Comparison of ENCODE assay signal across 35 cellular contexts in the genomic region with DNA sequence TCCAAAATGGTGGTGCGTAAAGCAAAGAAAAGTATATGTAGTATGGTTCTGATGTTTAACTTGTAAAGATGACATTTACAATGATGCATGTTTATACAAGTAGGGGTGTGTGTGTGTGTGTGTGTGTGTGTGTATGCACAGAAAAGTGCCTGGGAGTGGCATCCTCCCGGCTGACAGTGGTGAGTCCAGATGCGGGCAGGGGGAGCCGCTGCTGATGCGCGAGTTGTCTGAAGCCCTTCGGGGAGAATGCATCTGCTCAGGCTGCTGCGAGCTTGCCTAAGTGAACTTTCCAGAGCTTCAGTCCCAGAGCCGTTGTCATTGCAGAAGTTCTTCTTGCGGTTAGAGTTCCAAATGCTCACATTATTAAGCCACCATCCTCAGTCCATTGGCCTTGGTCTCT.
"Had no signal": no experiment of that assay in that cellular context is flagged by ENCODE, and none has a peak within 500 bp of the region (broad histone marks: within the 10 kb centered on the region; RNA-seq: fewer than 3 reads in every experiment).

No MANE protein-coding gene starts in this region.

- H3K4me3 Mint-ChIP-seq: activated B cell treated with CpG ODN at 0.5 μM for 24 hours; activated CD4-positive, alpha-beta memory T cell treated with anti-CD3 and anti-CD28 coated beads for 36 hours; activated CD4-positive, alpha-beta T cell treated with anti-CD3 and anti-CD28 coated beads, Interleukin-2, amount 10 ng/mL, durations not matched to agents 24 days and 14 days; activated CD8-positive, alpha-beta T cell treated with anti-CD3 and anti-CD28 coated beads for 36 hours; activated naive CD4-positive, alpha-beta T cell treated with anti-CD3 and anti-CD28 coated beads for 36 hours; activated naive CD8-positive, alpha-beta T cell treated with anti-CD3 and anti-CD28 coated beads for 36 hours; activated T-cell treated with anti-CD3 and anti-CD28 coated beads, Interleukin-2, amount 50 U/mL, for 4 hours; activated T-cell treated with anti-CD3 and anti-CD28 coated beads, Interleukin-2, amount 50 U/mL, for 72 hours; activated T-helper 1 cell treated with anti-CD3 and anti-CD28 coated beads, Interleukin-12 subunit alpha, Interleukin-12 subunit beta, Interleukin-2, Interleukin-4 antibody, amounts not matched to agents 30 ng/mL and 10 ng/mL and 1 ng/mL, durations not matched to agents 14 hours and 24 hours and 36 hours; activated T-helper 17 cell treated with anti-CD3 and anti-CD28 coated beads, Interleukin-2, amount 50 U/mL, for 72 hours; brain; T-helper 1 cell treated with Interleukin-12 subunit alpha and Interleukin-12 subunit beta and Interleukin-4 antibody, amounts not matched to agents 30 μg/mL and 1 μg/mL, for 36 hours; T-helper 2 cell treated with Interferon-gamma antibody and Interleukin-4, amounts not matched to agents 5 μg/mL and 100 μg/mL, for 36 hours had no signal

- H3K36me3 Mint-ChIP-seq: activated CD4-positive, alpha-beta memory T cell treated with anti-CD3 and anti-CD28 coated beads for 36 hours; activated naive CD4-positive, alpha-beta T cell treated with anti-CD3 and anti-CD28 coated beads, Interleukin-2, amount 50 U/mL, for 72 hours; activated naive CD8-positive, alpha-beta T cell treated with anti-CD3 and anti-CD28 coated beads for 36 hours; brain had no signal

- H3K27me3 ChIP-seq: ascending aorta, cardiac muscle cell had no signal

- H3K4me1 ChIP-seq: ascending aorta had no signal

- H3K36me3 ChIP-seq: ascending aorta, cardiac muscle cell had no signal

- H3K4me3 ChIP-seq: ascending aorta, cardiac muscle cell had no signal

- H3K9me3 ChIP-seq: ascending aorta had no signal

- H3K9me3 Mint-ChIP-seq: activated B cell treated with CpG ODN at 0.5 μM for 24 hours; activated CD4-positive, alpha-beta memory T cell treated with anti-CD3 and anti-CD28 coated beads for 36 hours; activated CD4-positive, alpha-beta T cell treated with anti-CD3 and anti-CD28 coated beads, Interleukin-2, amount 10 ng/mL, durations not matched to agents 24 days and 14 days; activated CD8-positive, alpha-beta T cell treated with anti-CD3 and anti-CD28 coated beads for 36 hours; activated naive CD4-positive, alpha-beta T cell treated with anti-CD3 and anti-CD28 coated beads for 36 hours; activated naive CD4-positive, alpha-beta T cell treated with anti-CD3 and anti-CD28 coated beads, Interleukin-2, amount 50 U/mL, for 72 hours; activated naive CD8-positive, alpha-beta T cell treated with anti-CD3 and anti-CD28 coated beads for 36 hours; activated T-cell treated with anti-CD3 and anti-CD28 coated beads, Interleukin-2, amount 50 U/mL, for 4 hours; activated T-cell treated with anti-CD3 and anti-CD28 coated beads, Interleukin-2, amount 50 U/mL, for 72 hours; activated T-helper 1 cell treated with anti-CD3 and anti-CD28 coated beads, Interleukin-12 subunit alpha, Interleukin-12 subunit beta, Interleukin-2, Interleukin-4 antibody, amounts not matched to agents 30 ng/mL and 10 ng/mL and 1 ng/mL, durations not matched to agents 14 hours and 24 hours and 36 hours; activated T-helper 17 cell treated with anti-CD3 and anti-CD28 coated beads, Interleukin-2, amount 50 U/mL, for 72 hours; T-helper 1 cell treated with Interleukin-12 subunit alpha and Interleukin-12 subunit beta and Interleukin-4 antibody, amounts not matched to agents 30 μg/mL and 1 μg/mL, for 36 hours; T-helper 2 cell treated with Interferon-gamma antibody and Interleukin-4, amounts not matched to agents 5 μg/mL and 100 μg/mL, for 36 hours had no signal

- DNase-seq: activated B cell treated with CpG ODN at 0.5 μM for 24 hours; activated CD4-positive, alpha-beta memory T cell treated with anti-CD3 and anti-CD28 coated beads for 36 hours; activated CD4-positive, alpha-beta T cell treated with anti-CD3 and anti-CD28 coated beads for 4 hours; activated CD4-positive, alpha-beta T cell treated with anti-CD3 and anti-CD28 coated beads, Interleukin-2, amount 50 U/mL, for 1 hour; activated CD4-positive, alpha-beta T cell treated with anti-CD3 and anti-CD28 coated beads, Interleukin-2, amount 50 U/mL, for 4 hours; activated CD4-positive, CD25-positive, alpha-beta regulatory T cell treated with anti-CD3 and anti-CD28 coated beads, Interleukin-2, amount 50 U/mL, for 72 hours; activated CD8-positive, alpha-beta memory T cell treated with anti-CD3 and anti-CD28 coated beads, Interleukin-2, amount 50 U/mL, for 4 hours; activated CD8-positive, alpha-beta T cell treated with anti-CD3 and anti-CD28 coated beads for 36 hours; activated effector memory CD4-positive, alpha-beta T cell treated with anti-CD3 and anti-CD28 coated beads, Interleukin-2, amount 50 U/mL, for 16 hours; activated gamma-delta T cell treated with Interleukin-2 at 50 U/mL for 16 hours; activated naive CD4-positive, alpha-beta T cell; activated naive CD4-positive, alpha-beta T cell treated with anti-CD3 and anti-CD28 coated beads for 36 hours; activated naive CD4-positive, alpha-beta T cell treated with anti-CD3 and anti-CD28 coated beads, Interleukin-2, amount 50 U/mL, for 16 hours; activated naive CD8-positive, alpha-beta T cell treated with anti-CD3 and anti-CD28 coated beads for 36 hours; activated T-cell treated with anti-CD3 and anti-CD28 coated beads for 4 hours; activated T-cell treated with anti-CD3 and anti-CD28 coated beads, Interleukin-2, amount 50 U/mL, for 1 hour; activated T-cell treated with anti-CD3 and anti-CD28 coated beads, Interleukin-2, amount 50 U/mL, for 4 hours; activated T-cell treated with anti-CD3 and anti-CD28 coated beads, Interleukin-2, amount 50 U/mL, for 72 hours; amygdala; anterior cingulate cortex; caudate nucleus; SW 1271; T-helper 1 cell; T-helper 2 cell; T-helper 9 cell had no signal

- H3K27ac ChIP-seq: ascending aorta, cardiac muscle cell, VCaP had no signal

- H3K27ac Mint-ChIP-seq: activated B cell treated with CpG ODN at 0.5 μM for 24 hours; activated CD4-positive, alpha-beta memory T cell treated with anti-CD3 and anti-CD28 coated beads for 36 hours; activated CD4-positive, alpha-beta T cell treated with anti-CD3 and anti-CD28 coated beads, Interleukin-2, amount 10 ng/mL, durations not matched to agents 24 days and 14 days; activated CD8-positive, alpha-beta T cell treated with anti-CD3 and anti-CD28 coated beads for 36 hours; activated naive CD4-positive, alpha-beta T cell treated with anti-CD3 and anti-CD28 coated beads for 36 hours; activated naive CD4-positive, alpha-beta T cell treated with anti-CD3 and anti-CD28 coated beads, Interleukin-2, amount 50 U/mL, for 72 hours; activated naive CD8-positive, alpha-beta T cell treated with anti-CD3 and anti-CD28 coated beads for 36 hours; activated T-cell treated with anti-CD3 and anti-CD28 coated beads, Interleukin-2, amount 50 U/mL, for 72 hours; activated T-helper 1 cell treated with anti-CD3 and anti-CD28 coated beads, Interleukin-12 subunit alpha, Interleukin-12 subunit beta, Interleukin-2, Interleukin-4 antibody, amounts not matched to agents 30 ng/mL and 10 ng/mL and 1 ng/mL, durations not matched to agents 14 hours and 24 hours and 36 hours; activated T-helper 17 cell treated with anti-CD3 and anti-CD28 coated beads, Interleukin-2, amount 50 U/mL, for 72 hours; T-helper 1 cell treated with Interleukin-12 subunit alpha and Interleukin-12 subunit beta and Interleukin-4 antibody, amounts not matched to agents 30 μg/mL and 1 μg/mL, for 36 hours; T-helper 2 cell treated with Interferon-gamma antibody and Interleukin-4, amounts not matched to agents 5 μg/mL and 100 μg/mL, for 36 hours had no signal

- H3K27me3 Mint-ChIP-seq: activated B cell treated with CpG ODN at 0.5 μM for 24 hours had no signal

- H3K4me1 Mint-ChIP-seq: activated CD4-positive, alpha-beta T cell treated with anti-CD3 and anti-CD28 coated beads, Interleukin-2, amount 10 ng/mL, durations not matched to agents 24 days and 14 days; activated naive CD8-positive, alpha-beta T cell treated with anti-CD3 and anti-CD28 coated beads for 36 hours; activated T-helper 17 cell treated with anti-CD3 and anti-CD28 coated beads, Interleukin-2, amount 50 U/mL, for 72 hours had no signal
